ENCODE assay signal across 7 cellular contexts in genomic region chr2:23387221-23387550, GRCh38. TPM values are rescaled to one million over a fixed set of nuclear protein-coding genes. Genes with fewer than 3 reads are reported as not detected.
DNase-seq lines count a peak whose midpoint lies in the region; ATAC-seq and TF ChIP-seq lines count a peak whose summit lies in the region.

No MANE protein-coding gene starts in this region.

- CTCF ChIA-PET in T-cell (lab: Charles Lee): no interaction called here

- no peak overlapping the region for H3K27ac ChIP-seq in skeletal muscle tissue (ENCODE audit: low read depth, low read length)

- H3K4me3 ChIP-seq in H7 (ENCODE audit: insufficient read depth, low read depth, low read length): peak overlapping the region; percentile 60
- H3K4me3 ChIP-seq in skeletal muscle tissue (ENCODE audit: low read length in 3 of 3): peak overlapping the region; percentile 75 to 82 (median 79)

- TF ChIP-seq CTCF in glutamatergic neuron (IDR thresholded peaks at IDR 0.05; ENCODE audit: partially characterized antibody, unreplicated experiment): no peak

- POLR2A ChIA-PET in T-cell (lab: Charles Lee): no interaction called here

- H3K27me3 Mint-ChIP-seq in T-cell (peaks cover 43 to 60% of the 10 kb centered on the region in 2 donors), glutamatergic neuron (ENCODE audit: unreplicated experiment) (peaks cover 13% of the 10 kb centered on the region)

- DNase-seq in H7: no peak
- no peak for DNase-seq in T-cell
- no peak for DNase-seq in glutamatergic neuron
- DNase-seq in NOMO-1 treated with DMSO at 0.1 percent for 48 hours (lab: John Stamatoyannopoulos, UW; ENCODE audit: unreplicated experiment): no peak
- no peak for DNase-seq in LoVo (ENCODE audit: low spot score)
- no peak for DNase-seq in activated gamma-delta T cell (lab: John Stamatoyannopoulos, UW)

- H3K36me3 Mint-ChIP-seq in T-cell (no peaks in the 10 kb centered on the region), glutamatergic neuron (ENCODE audit: unreplicated experiment) (no peaks in the 10 kb centered on the region)

- H3K4me3 Mint-ChIP-seq in T-cell (peak overlapping the region; percentile 68 to 94 (median 70)), glutamatergic neuron (ENCODE audit: unreplicated experiment) (peak overlapping the region; percentile 91)

- peaks cover 17 to 43% (median 29%) of the 10 kb centered on the region in 3 donors for H3K4me1 Mint-ChIP-seq in T-cell
- H3K4me1 Mint-ChIP-seq in glutamatergic neuron (ENCODE audit: low read depth, unreplicated experiment): peaks cover 11% of the 10 kb centered on the region

- no peak for ATAC-seq in T-cell (replicated peaks in 1 of 4)

- no peaks in the 10 kb centered on the region for H3K36me3 ChIP-seq in H7 (replicated peaks; ENCODE audit: control insufficient read depth, insufficient read depth, low read length)
- H3K36me3 ChIP-seq in skeletal muscle tissue (ENCODE audit: control insufficient read depth in 3 of 3, insufficient read depth in 3 of 3, low read length in 3 of 3): no peaks in the 10 kb centered on the region

- H3K9ac ChIP-seq in skeletal muscle tissue (ENCODE audit: low read depth in 1 of 3, low read length in 3 of 3): peak overlapping the region in 2 of 3 donors; percentile 64 to 75

- H3K27me3 ChIP-seq in H7 (ENCODE audit: control insufficient read depth, insufficient read depth, low read length) (peaks cover 39% of the 10 kb centered on the region), skeletal muscle tissue (ENCODE audit: control insufficient read depth in 3 of 3, insufficient read depth in 3 of 3, low read length in 3 of 3) (peaks cover 5 to 19% (median 19%) of the 10 kb centered on the region in 3 donors)

- no peaks in the 10 kb centered on the region for H3K9me3 ChIP-seq in skeletal muscle tissue (ENCODE audit: control insufficient read depth in 3 of 3, low read length in 3 of 3)

- H3K27ac Mint-ChIP-seq in T-cell (no peak overlapping the region), glutamatergic neuron (ENCODE audit: unreplicated experiment) (no peak overlapping the region)

- H3K4me1 ChIP-seq in skeletal muscle tissue (ENCODE audit: control insufficient read depth in 3 of 3, insufficient read depth in 3 of 3, low read length in 3 of 3): peaks cover 7 to 15% (median 13%) of the 10 kb centered on the region in 3 donors

- H3K9me3 Mint-ChIP-seq in T-cell: no peaks in the 10 kb centered on the region
- peaks cover 10% of the 10 kb centered on the region for H3K9me3 Mint-ChIP-seq in glutamatergic neuron (ENCODE audit: unreplicated experiment)

RNA-seq across cellular contexts. Expression of gene KLHL29, which starts 2.2 kb away (rescaled TPM):
- 6.2 and 11.9 TPM in 2 replicates for total RNA-seq in H7 (2014; rRNA removed; shearing (Covaris generic))
- total RNA-seq in T-cell: 1 to 10 TPM; 1.8 to 6.6 (median 2.5) TPM
- total RNA-seq in glutamatergic neuron (ENCODE audit: unreplicated experiment): 36.5 TPM
- 3.7 TPM for total RNA-seq in skeletal muscle tissue
